In the genomic region with DNA sequence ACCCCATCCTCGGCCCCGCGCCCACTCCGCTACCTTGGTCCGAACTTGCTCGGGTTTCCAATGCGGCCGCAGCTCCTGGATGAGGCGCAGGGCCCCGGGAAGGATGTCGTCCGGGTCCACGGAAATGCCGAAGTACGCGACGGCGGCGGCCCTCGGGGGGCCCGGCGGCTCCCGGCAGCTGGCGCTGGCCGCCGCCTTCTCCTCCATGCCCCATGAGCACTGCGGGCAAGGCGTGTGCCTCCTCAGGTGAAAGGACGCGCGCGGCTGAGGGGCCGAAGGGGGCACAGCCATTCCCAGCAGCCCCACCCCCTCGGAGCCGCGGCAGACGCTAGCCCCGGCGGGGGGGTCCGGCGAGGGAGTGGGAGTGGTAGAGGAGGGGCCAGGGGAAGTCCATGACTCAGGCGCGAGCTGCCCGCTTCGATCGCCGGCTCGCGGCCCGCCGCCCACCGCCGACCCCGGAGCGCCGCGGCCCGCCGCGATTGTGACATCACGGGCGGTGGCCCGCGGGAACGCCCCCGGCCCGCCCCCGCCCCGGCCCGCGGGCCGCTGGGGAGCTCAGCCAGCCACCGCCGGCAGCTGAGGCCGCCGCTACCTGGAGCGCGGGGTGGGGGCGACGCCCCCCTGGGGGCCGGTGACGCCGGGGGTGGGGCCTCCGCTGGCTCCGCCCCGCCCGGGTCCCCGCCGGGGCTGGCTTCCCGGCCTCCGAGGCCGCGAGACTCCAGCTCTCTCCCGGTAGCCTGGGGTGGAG, we compare ENCODE assay signal across 9 cellular contexts. TPM values are rescaled to one million over a fixed set of nuclear protein-coding genes. Genes with fewer than 3 reads are reported as not detected.
DNase-seq lines count a peak whose midpoint lies in the region; ATAC-seq, FAIRE-seq and TF ChIP-seq lines count a peak whose summit lies in the region.
"Had no signal": no experiment of that assay in that cellular context is flagged by ENCODE, and none has a peak within 500 bp of the region (broad histone marks: within the 10 kb centered on the region; RNA-seq: fewer than 3 reads in every experiment).

A gene with protein sequence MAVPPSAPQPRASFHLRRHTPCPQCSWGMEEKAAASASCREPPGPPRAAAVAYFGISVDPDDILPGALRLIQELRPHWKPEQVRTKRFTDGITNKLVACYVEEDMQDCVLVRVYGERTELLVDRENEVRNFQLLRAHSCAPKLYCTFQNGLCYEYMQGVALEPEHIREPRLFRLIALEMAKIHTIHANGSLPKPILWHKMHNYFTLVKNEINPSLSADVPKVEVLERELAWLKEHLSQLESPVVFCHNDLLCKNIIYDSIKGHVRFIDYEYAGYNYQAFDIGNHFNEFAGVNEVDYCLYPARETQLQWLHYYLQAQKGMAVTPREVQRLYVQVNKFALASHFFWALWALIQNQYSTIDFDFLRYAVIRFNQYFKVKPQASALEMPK (minus strand): TSS at position 483 of the 748 bp plus-strand sequence. CDS start 192 bp downstream, at position 291.

- H3K27ac ChIP-seq in pancreas (peak within 1 kb of the TSS in 3 of 4 donors; percentile 31 to 69 (median 48)), transverse colon (peak within 1 kb of the TSS; percentile 64 to 83 (median 68))

- no peaks in the 10 kb centered on the region for H3K4me1 Mint-ChIP-seq in activated naive CD4-positive, alpha-beta T cell treated with anti-CD3 and anti-CD28 coated beads for 36 hours (ENCODE audit: low read depth)

- ATAC-seq in pancreas: peak; percentile 68 to 86 (median 82)

- TF ChIP-seq CTCF in pancreas (IDR thresholded peaks at IDR 0.05) (no peak), transverse colon (IDR thresholded peaks at IDR 0.05) (no peak)

- no peak for TF ChIP-seq POLR2A in transverse colon (IDR thresholded peaks at IDR 0.05)

- 0 to 1% methylated on average over 32 to 94 of the region's 94 CpGs for WGBS in pancreas, 2 donors
- WGBS in transverse colon (ENCODE audit: low coverage in 1 of 2), 2 donors: 2% methylated on average over 58 of the region's 94 CpGs; no CpG with 5 or more reads in 1 of the 2 donors

- H3K4me3 ChIP-seq in pancreas: peak within 1 kb of the TSS; percentile 57 to 84 (median 76)
- peak within 1 kb of the TSS; percentile 42 to 71 (median 66) for H3K4me3 ChIP-seq in transverse colon

- no peak for FAIRE-seq in pancreas (lab: Jason Lieb, UNC)
- FAIRE-seq: G401.6 had no signal

- H3K36me3 ChIP-seq in pancreas: no peaks in the 10 kb centered on the region
- no peaks in the 10 kb centered on the region for H3K36me3 ChIP-seq in transverse colon

- intact Hi-C loops in activated naive CD4-positive, alpha-beta T cell treated with anti-CD3 and anti-CD28 coated beads for 36 hours (cut with micrococcal nuclease): no loop called here
- intact Hi-C loops in head of caudate nucleus (cut with DNase I): no loop called here
- intact Hi-C loops in pancreas (cut with DNase I): no loop called here
- intact Hi-C loops in transverse colon (cut with DNase I; ENCODE audit: low total_unique reads): no loop called here

- TF ChIP-seq EP300 in transverse colon (IDR thresholded peaks at IDR 0.05; ENCODE audit: low read depth): no peak

- CTCF ChIA-PET in activated naive CD4-positive, alpha-beta T cell treated with anti-CD3 and anti-CD28 coated beads for 36 hours (lab: Charles Lee): interaction anchor here (0.9 to 1.8 kb wide), 5 partner anchors 11 to 247 kb away, joined by 3 to 7 read pairs (median 3); no protein-coding TSS in a partner anchor

- H3K4me1 ChIP-seq in pancreas: no peaks in the 10 kb centered on the region
- peaks cover 5 to 9% (median 6%) of the 10 kb centered on the region in 4 donors for H3K4me1 ChIP-seq in transverse colon

- H3K9me3 ChIP-seq in pancreas (no peaks in the 10 kb centered on the region), transverse colon (no peaks in the 10 kb centered on the region)

- no peaks in the 10 kb centered on the region for H3K9me3 Mint-ChIP-seq in activated naive CD4-positive, alpha-beta T cell treated with anti-CD3 and anti-CD28 coated beads for 36 hours

- in situ Hi-C loops in transverse colon (cut with MboI; ENCODE audit: low pct_ligation_motif_present in 1 of 4, low pct_unique_long_range_greater_than_20kb in 1 of 4, low sequenced_read_pairs in 3 of 4): no loop called here

- peak within 1 kb of the TSS; percentile 66 for H3K4me3 Mint-ChIP-seq in activated naive CD4-positive, alpha-beta T cell treated with anti-CD3 and anti-CD28 coated beads for 36 hours

- H3K36me3 Mint-ChIP-seq in activated naive CD4-positive, alpha-beta T cell treated with anti-CD3 and anti-CD28 coated beads for 36 hours (ENCODE audit: low read depth): no peaks in the 10 kb centered on the region

- no peaks in the 10 kb centered on the region for H3K27me3 Mint-ChIP-seq in activated naive CD4-positive, alpha-beta T cell treated with anti-CD3 and anti-CD28 coated beads for 36 hours (ENCODE audit: low read depth)

- no peak within 1 kb of the TSS for H3K27ac Mint-ChIP-seq in activated naive CD4-positive, alpha-beta T cell treated with anti-CD3 and anti-CD28 coated beads for 36 hours

- H3K27me3 ChIP-seq in pancreas (no peaks in the 10 kb centered on the region), transverse colon (peaks cover 29% of the 10 kb centered on the region)

- peak; percentile 9 to 71 for DNase-seq in NCI-H526 (lab: John Stamatoyannopoulos, UW)
- DNase-seq in NCI-H526 treated with DMSO at 0.1 percent for 48 hours (lab: John Stamatoyannopoulos, UW): no peak
- peak; percentile 53 for DNase-seq in RPMI7951 (ENCODE audit: low read depth)
- DNase-seq in activated naive CD4-positive, alpha-beta T cell treated with anti-CD3 and anti-CD28 coated beads for 36 hours: peak; percentile 32
- peak in 29 of 42 donors; percentile 27 to 78 (median 54) for DNase-seq in head of caudate nucleus
- peak; percentile 64 to 87 (median 74) for DNase-seq in pancreas
- peak; percentile 57 for DNase-seq in transverse colon
- no peak for DNase-seq in OCI-M2 (lab: John Stamatoyannopoulos, UW; ENCODE audit: unreplicated experiment)

RNA-seq across cellular contexts. Expression of the gene that starts here (rescaled TPM):
- total RNA-seq in RPMI7951 (2014; rRNA removed; shearing (Covaris generic)): 10.4 and 12.4 TPM in 2 replicates
- total RNA-seq in activated naive CD4-positive, alpha-beta T cell treated with anti-CD3 and anti-CD28 coated beads for 36 hours: under 1 TPM; 0.77 to 0.93 TPM
- total RNA-seq in pancreas: 1 to 10 TPM; 3.8 to 9.5 (median 6.9) TPM
- 10 to 100 TPM in 1 of 2 donors, 1 to 10 TPM in 1; 5.4 to 15.5 TPM for polyA plus RNA-seq in pancreas
- total RNA-seq in transverse colon: 1 to 10 TPM in 3 of 4 donors, not detected in 1; 1.9 to 3.7 (median 3.3) TPM

Comparison
In these comparisons a context has a peak if more than half of its experiments do, and no peak if none do; other contexts are left out.
1. DNase-seq: peak in NCI-H526 (2 of 2), RPMI7951 (single experiment), head of caudate nucleus (29 of 42), pancreas (6 of 6) and transverse colon (single experiment); none in NCI-H526 treated with DMSO at 0.1 percent for 48 hours (single experiment) and OCI-M2 (single experiment).
2. Peak in DNase-seq in activated naive CD4-positive, alpha-beta T cell treated with anti-CD3 and anti-CD28 coated beads for 36 hours; RNA of the gene not detected or under 1 TPM.